ENCODE assay signal across 1 cellular context in genomic region chr7:158498443-158499108, GRCh38.
TF ChIP-seq lines count a peak whose summit lies in the region.

No MANE protein-coding gene starts in this region.

TF ChIP-seq in HepG2, 621 proteins besides CTCF, POLR2A, EP300 and RAD21 (continued from another document and continues in another):
- no peak for TF ChIP-seq ZXDC (CRISPR knock-in tag; IDR thresholded peaks at IDR 0.05)
- TF ChIP-seq ZBTB42 (CRISPR knock-in tag; IDR thresholded peaks at IDR 0.05): no peak
- TF ChIP-seq MXD4 (CRISPR knock-in tag; IDR thresholded peaks at IDR 0.05): peak; percentile 50; the same call in 1 of the 2 replicates
- no peak for TF ChIP-seq ZNF558 (CRISPR knock-in tag; IDR thresholded peaks at IDR 0.05; ENCODE audit: borderline replicate concordance)
- TF ChIP-seq PBX3 (CRISPR knock-in tag; IDR thresholded peaks at IDR 0.05; ENCODE audit: borderline replicate concordance): no peak
- no peak for TF ChIP-seq PRDM10 (CRISPR knock-in tag; IDR thresholded peaks at IDR 0.05; ENCODE audit: low read depth)
- no peak for TF ChIP-seq ZNF296 (CRISPR knock-in tag; conservative IDR thresholded peaks at IDR 0.05)
- TF ChIP-seq FOXK1 (CRISPR knock-in tag; IDR thresholded peaks at IDR 0.05; ENCODE audit: borderline replicate concordance, low read depth): peak; percentile 82; the same call in 1 of the 2 replicates
- TF ChIP-seq HIVEP1 (CRISPR knock-in tag; IDR thresholded peaks at IDR 0.05): no peak
- TF ChIP-seq SP4 (CRISPR knock-in tag; IDR thresholded peaks at IDR 0.05): no peak
- TF ChIP-seq ZNF282 (IDR thresholded peaks at IDR 0.05; ENCODE audit: partially characterized antibody): no peak
- TF ChIP-seq TFAP4 (IDR thresholded peaks at IDR 0.05; ENCODE audit: borderline replicate concordance, low read depth): peak; percentile 51; the same call in 1 of the 2 replicates
- no peak for TF ChIP-seq KLF9 (CRISPR knock-in tag; IDR thresholded peaks at IDR 0.05; ENCODE audit: low read depth)
- no peak for TF ChIP-seq ZKSCAN8 (CRISPR knock-in tag; IDR thresholded peaks at IDR 0.05; ENCODE audit: borderline replicate concordance)
- no peak for TF ChIP-seq CBX1 (IDR thresholded peaks at IDR 0.05; ENCODE audit: low read depth)
- no peak for TF ChIP-seq MLLT10 (CRISPR knock-in tag; IDR thresholded peaks at IDR 0.05)
- TF ChIP-seq ZNF569 (CRISPR knock-in tag; IDR thresholded peaks at IDR 0.05; ENCODE audit: borderline replicate concordance): no peak
- TF ChIP-seq DZIP1 (CRISPR knock-in tag; IDR thresholded peaks at IDR 0.05): no peak
- TF ChIP-seq NCOA1 (CRISPR knock-in tag; IDR thresholded peaks at IDR 0.05): no peak
- no peak for TF ChIP-seq MAF1 (CRISPR knock-in tag; IDR thresholded peaks at IDR 0.05; ENCODE audit: borderline replicate concordance)
- no peak for TF ChIP-seq ZNF234 (CRISPR knock-in tag; conservative IDR thresholded peaks at IDR 0.05)
- TF ChIP-seq FOXA1 (IDR thresholded peaks at IDR 0.05): 0 out of 2 replicates have a peak, but pooled peaks have one; percentile 19
- peak; percentile 91 for TF ChIP-seq FOXA1 (CRISPR knock-in tag; IDR thresholded peaks at IDR 0.05)
- peak; percentile 48; the same call in 1 of the 2 replicates for TF ChIP-seq HMG20A (CRISPR knock-in tag; IDR thresholded peaks at IDR 0.05; ENCODE audit: borderline replicate concordance)
- no peak for TF ChIP-seq ZNF136 (CRISPR knock-in tag; IDR thresholded peaks at IDR 0.05; ENCODE audit: low read depth)
- no peak for TF ChIP-seq DNMT1 (CRISPR knock-in tag; IDR thresholded peaks at IDR 0.05)
- no peak for TF ChIP-seq REL (CRISPR knock-in tag; conservative IDR thresholded peaks at IDR 0.05)
- no peak for TF ChIP-seq HIC2 (CRISPR knock-in tag; IDR thresholded peaks at IDR 0.05; ENCODE audit: low read depth)
- peak; percentile 61; the same call in 1 of the 2 replicates for TF ChIP-seq ZGPAT (CRISPR knock-in tag; IDR thresholded peaks at IDR 0.05)
- TF ChIP-seq JARID2 (CRISPR knock-in tag; IDR thresholded peaks at IDR 0.05; ENCODE audit: insufficient replicate concordance): no peak
- peak; percentile 9; the same call in 1 of the 2 replicates for TF ChIP-seq CEBPB (IDR thresholded peaks at IDR 0.05; ENCODE audit: borderline replicate concordance, low read depth, low read length)
- TF ChIP-seq ARHGAP35 (CRISPR knock-in tag; IDR thresholded peaks at IDR 0.05; ENCODE audit: borderline replicate concordance): no peak
- TF ChIP-seq SOX13 (IDR thresholded peaks at IDR 0.05): no peak
- peak in 1 of 2 experiments; percentile 58; a peak in 1 of 4 replicates for TF ChIP-seq SOX13 (CRISPR knock-in tag; conservative IDR thresholded peaks at IDR 0.05 in 1 of 2, IDR thresholded peaks at IDR 0.05 in 1 of 2)
- no peak for TF ChIP-seq TFDP1 (CRISPR knock-in tag; IDR thresholded peaks at IDR 0.05; ENCODE audit: borderline replicate concordance)
- no peak for TF ChIP-seq MTF1 (CRISPR knock-in tag; IDR thresholded peaks at IDR 0.05)
- TF ChIP-seq BCLAF1 (IDR thresholded peaks at IDR 0.05): no peak
- TF ChIP-seq MIXL1 (CRISPR knock-in tag; IDR thresholded peaks at IDR 0.05): peak; percentile 95
- TF ChIP-seq AGO2 (optimal IDR thresholded peaks at IDR 0.05; ENCODE audit: low read depth, low read length): no peak
- TF ChIP-seq MTERF4 (CRISPR knock-in tag; IDR thresholded peaks at IDR 0.05): no peak
